8 cellular contexts compared by ENCODE assay signal in the genomic region with DNA sequence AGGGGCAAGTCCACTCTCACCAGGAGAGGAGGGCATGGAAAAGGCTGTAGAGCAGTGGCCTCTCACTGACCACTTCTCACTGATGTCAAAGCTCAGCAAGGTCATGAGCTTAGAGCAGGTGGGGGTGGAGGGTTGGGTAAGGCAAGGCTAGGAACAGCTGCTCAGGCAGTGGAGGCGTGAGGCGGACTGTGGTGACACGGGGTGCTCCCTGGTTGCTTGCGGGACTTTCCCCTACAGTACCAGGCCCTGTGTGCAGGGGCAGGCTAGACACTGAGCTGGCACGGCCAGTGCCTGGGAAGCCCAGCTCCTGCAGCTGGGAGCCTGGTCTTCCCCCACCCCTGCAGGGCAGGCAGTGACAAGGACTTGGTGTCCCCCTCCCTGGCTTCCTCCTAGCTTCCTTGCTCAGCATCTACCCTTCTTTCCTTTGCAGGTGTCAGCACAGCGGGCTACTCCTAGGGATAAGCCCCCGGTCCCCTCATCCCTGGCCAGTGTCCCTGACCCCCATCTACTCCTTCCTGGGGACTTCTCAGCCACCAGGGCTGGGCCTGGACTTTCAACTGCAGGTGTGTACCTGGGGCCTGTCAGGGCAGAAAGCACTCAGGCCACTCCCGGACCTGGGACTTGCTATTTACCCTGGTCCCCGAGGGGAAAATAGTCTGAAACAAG. TPM values are rescaled to one million over a fixed set of nuclear protein-coding genes. Genes with fewer than 3 reads are reported as not detected.
A peak's percentile ranks its signal among the peaks of the same experiment; 100 is the strongest.
DNase-seq lines count a peak whose midpoint lies in the region; ATAC-seq, FAIRE-seq and TF ChIP-seq lines count a peak whose summit lies in the region.

No MANE protein-coding gene starts in this region.

- H3K27ac Mint-ChIP-seq in activated CD4-positive, alpha-beta memory T cell treated with anti-CD3 and anti-CD28 coated beads, Interleukin-2, amount 10 ng/mL, durations not matched to agents 7 days and 5 days = peak overlapping the region; percentile 64

- WGBS in pancreas, 2 donors = 83 to 91% methylated on average over 8 to 9 of the region's 9 CpGs
- WGBS in stomach, 5 donors = 65 to 75% (median 72%) methylated on average over 5 to 9 of the region's 9 CpGs

- peak; percentile 85 for ATAC-seq in GM18511 (IDR thresholded peaks at IDR 0.05; ENCODE audit: unreplicated experiment)
- ATAC-seq in HG02623 (IDR thresholded peaks at IDR 0.05; ENCODE audit: unreplicated experiment) = peak; percentile 63
- ATAC-seq in pancreas = peak in 3 of 4 donors; percentile 8 to 14 (median 13)

- H3K9me3 Mint-ChIP-seq in activated CD4-positive, alpha-beta memory T cell treated with anti-CD3 and anti-CD28 coated beads, Interleukin-2, amount 10 ng/mL, durations not matched to agents 7 days and 5 days = no peaks in the 10 kb centered on the region

- no peaks in the 10 kb centered on the region for H3K4me1 ChIP-seq in pancreas
- peaks cover 5 to 25% (median 16%) of the 10 kb centered on the region in 4 donors for H3K4me1 ChIP-seq in stomach

- H3K27me3 ChIP-seq in pancreas (no peaks in the 10 kb centered on the region), stomach (no peaks in the 10 kb centered on the region), MG63 (no peaks in the 10 kb centered on the region)

- no peaks in the 10 kb centered on the region for H3K27me3 Mint-ChIP-seq in activated CD4-positive, alpha-beta memory T cell treated with anti-CD3 and anti-CD28 coated beads, Interleukin-2, amount 10 ng/mL, durations not matched to agents 7 days and 5 days

- no peak overlapping the region for H3K4me3 ChIP-seq in pancreas
- H3K4me3 ChIP-seq in stomach = no peak overlapping the region
- no peak overlapping the region for H3K4me3 ChIP-seq in MG63

- no peak for FAIRE-seq in pancreas (lab: Jason Lieb, UNC)

- H3K36me3 ChIP-seq in pancreas = peaks cover 0 to 20% (median 8%) of the 10 kb centered on the region in 3 donors
- peaks cover 36 to 72% (median 56%) of the 10 kb centered on the region in 4 donors for H3K36me3 ChIP-seq in stomach
- H3K36me3 ChIP-seq in MG63 = peaks cover 9% of the 10 kb centered on the region

- CTCF ChIA-PET in activated CD4-positive, alpha-beta memory T cell treated with anti-CD3 and anti-CD28 coated beads, Interleukin-2, amount 10 ng/mL, durations not matched to agents 7 days and 5 days (lab: Charles Lee) = interaction anchor here (0.6 to 0.8 kb wide), 2 partner anchors 14 to 633 kb away, joined by 3 read pairs; no protein-coding TSS in a partner anchor

- H3K9me3 ChIP-seq in pancreas (no peaks in the 10 kb centered on the region), stomach (no peaks in the 10 kb centered on the region), MG63 (no peaks in the 10 kb centered on the region)

- no peak for TF ChIP-seq CTCF in pancreas (IDR thresholded peaks at IDR 0.05)
- no peak for TF ChIP-seq CTCF in stomach (IDR thresholded peaks at IDR 0.05)

- intact Hi-C loops in pancreas (cut with DNase I) (no loop called here), stomach (cut with DNase I; ENCODE audit: low total_unique reads) (no loop called here)

- POLR2A ChIA-PET in activated CD4-positive, alpha-beta memory T cell treated with anti-CD3 and anti-CD28 coated beads, Interleukin-2, amount 10 ng/mL, durations not matched to agents 7 days and 5 days (lab: Charles Lee) = interaction anchor here (1.4 kb wide), 1 partner anchor 8 kb away, joined by 3 read pairs; no protein-coding TSS in a partner anchor

- peaks cover 42% of the 10 kb centered on the region for H3K36me3 Mint-ChIP-seq in activated CD4-positive, alpha-beta memory T cell treated with anti-CD3 and anti-CD28 coated beads, Interleukin-2, amount 10 ng/mL, durations not matched to agents 7 days and 5 days (ENCODE audit: low read depth)

- DNase-seq in activated CD4-positive, alpha-beta memory T cell treated with anti-CD3 and anti-CD28 coated beads, Interleukin-2, amount 10 ng/mL, durations not matched to agents 7 days and 5 days = no peak
- DNase-seq in pancreas = peak in 1 of 6 donors; percentile 66
- DNase-seq in stomach = no peak
- DNase-seq in kidney tubule cell (ENCODE audit: low spot score) = no peak
- DNase-seq in NCI-H1417 (lab: John Stamatoyannopoulos, UW) = no peak
- no peak for DNase-seq in MG63

- no peak for TF ChIP-seq EP300 in stomach (IDR thresholded peaks at IDR 0.05)

- H3K4me1 Mint-ChIP-seq in activated CD4-positive, alpha-beta memory T cell treated with anti-CD3 and anti-CD28 coated beads, Interleukin-2, amount 10 ng/mL, durations not matched to agents 7 days and 5 days = peaks cover 14% of the 10 kb centered on the region

- H3K27ac ChIP-seq in pancreas = no peak overlapping the region
- H3K27ac ChIP-seq in stomach = peak overlapping the region in 1 of 5 donors; percentile 7

- no peak overlapping the region for H3K4me3 Mint-ChIP-seq in activated CD4-positive, alpha-beta memory T cell treated with anti-CD3 and anti-CD28 coated beads, Interleukin-2, amount 10 ng/mL, durations not matched to agents 7 days and 5 days

- no peak for TF ChIP-seq POLR2A in stomach (IDR thresholded peaks at IDR 0.05)

RNA-seq across cellular contexts. Expression of a gene that starts 45.6 kb away (rescaled TPM):
- 10 to 100 TPM; 19.2 to 19.6 TPM for total RNA-seq in activated CD4-positive, alpha-beta memory T cell treated with anti-CD3 and anti-CD28 coated beads, Interleukin-2, amount 10 ng/mL, durations not matched to agents 7 days and 5 days
- total RNA-seq in pancreas (10 to 100 TPM; 11.6 to 29.3 (median 16.9) TPM), stomach (10 to 100 TPM; 10.3 to 99.8 (median 56.2) TPM)
- polyA plus RNA-seq in pancreas (10 to 100 TPM; 38.2 to 48.3 TPM), stomach (10 to 100 TPM; 13.9 to 27.4 (median 16.8) TPM)
- total RNA-seq in MG63 (2014; rRNA removed; shearing (Covaris generic); ENCODE audit: low replicate concordance) = 16.0 and 30.5 TPM in 2 replicates

Comparison
In these comparisons a context has a peak if more than half of its experiments do, and no peak if none do; other contexts are left out.
1. ATAC-seq: peak in every context shown above with its lines; median percentile 85 in GM18511; 63 in HG02623; 13 in pancreas.